8 cellular contexts compared by ENCODE assay signal in the genomic region with DNA sequence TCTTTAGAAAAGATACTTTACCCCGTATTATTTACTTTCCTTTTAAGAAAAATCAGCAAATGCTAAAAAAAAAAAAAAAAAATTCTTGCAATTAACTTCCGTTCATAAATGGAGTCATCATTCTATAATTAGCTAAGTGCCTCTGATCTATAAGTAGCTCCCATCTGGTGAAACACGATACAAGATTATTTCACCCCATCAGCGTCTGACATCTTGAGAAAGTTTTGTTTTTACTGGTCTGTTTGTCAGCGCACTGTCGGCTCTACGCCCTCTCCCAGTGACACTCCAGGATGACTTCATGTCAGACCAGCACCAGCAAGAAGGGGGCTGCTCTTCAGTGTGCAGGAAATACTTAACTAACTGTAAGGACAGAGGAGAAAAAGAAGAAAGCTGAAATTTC.
A peak's percentile ranks its signal among the peaks of the same experiment; 100 is the strongest.
DNase-seq lines count a peak whose midpoint lies in the region; ATAC-seq and TF ChIP-seq lines count a peak whose summit lies in the region.

No MANE protein-coding gene starts in this region.

- ATAC-seq in Right ventricle myocardium inferior (peak; percentile 58), right cardiac atrium (peak; percentile 64 to 66), GM18861 (IDR thresholded peaks at IDR 0.05; ENCODE audit: unreplicated experiment) (no peak), GM19452 (IDR thresholded peaks at IDR 0.05; ENCODE audit: unreplicated experiment) (no peak)

- H3K27me3 Mint-ChIP-seq in activated CD4-positive, alpha-beta T cell treated with anti-CD3 and anti-CD28 coated beads, Interleukin-2, amount 10 ng/mL, durations not matched to agents 7 days and 5 days: no peaks in the 10 kb centered on the region

- H3K9me3 Mint-ChIP-seq in activated CD4-positive, alpha-beta T cell treated with anti-CD3 and anti-CD28 coated beads, Interleukin-2, amount 10 ng/mL, durations not matched to agents 7 days and 5 days: peaks cover 10% of the 10 kb centered on the region

- TF ChIP-seq POLR2A in vagina (IDR thresholded peaks at IDR 0.05): no peak

- H3K4me3 ChIP-seq in right cardiac atrium (ENCODE audit: low read length) (no peak overlapping the region), vagina (no peak overlapping the region)

- H3K9me3 ChIP-seq in right cardiac atrium (ENCODE audit: control insufficient read depth, low read length): no peaks in the 10 kb centered on the region
- no peaks in the 10 kb centered on the region for H3K9me3 ChIP-seq in vagina

- peaks cover 8% of the 10 kb centered on the region for H3K4me1 ChIP-seq in right cardiac atrium (ENCODE audit: control insufficient read depth, insufficient read depth, low read length)
- H3K4me1 ChIP-seq in vagina: peaks cover 32% of the 10 kb centered on the region

- H3K27ac ChIP-seq in right cardiac atrium (ENCODE audit: low read length) (peak overlapping the region; percentile 46), vagina (peak overlapping the region; percentile 78)

- CTCF ChIA-PET in activated CD4-positive, alpha-beta T cell treated with anti-CD3 and anti-CD28 coated beads, Interleukin-2, amount 10 ng/mL, durations not matched to agents 7 days and 5 days (lab: Charles Lee): interaction anchor here (0.6 to 1.2 kb wide), 4 partner anchors 11 to 1247 kb away, joined by 3 to 5 read pairs (median 3); no protein-coding TSS in a partner anchor

- peaks cover 21% of the 10 kb centered on the region for H3K36me3 Mint-ChIP-seq in activated CD4-positive, alpha-beta T cell treated with anti-CD3 and anti-CD28 coated beads, Interleukin-2, amount 10 ng/mL, durations not matched to agents 7 days and 5 days (ENCODE audit: low read depth)

- H3K27me3 ChIP-seq in right cardiac atrium (ENCODE audit: control insufficient read depth, insufficient read depth) (no peaks in the 10 kb centered on the region), vagina (no peaks in the 10 kb centered on the region)

- H3K4me1 Mint-ChIP-seq in activated CD4-positive, alpha-beta T cell treated with anti-CD3 and anti-CD28 coated beads, Interleukin-2, amount 10 ng/mL, durations not matched to agents 7 days and 5 days: peaks cover 50% of the 10 kb centered on the region

- POLR2A ChIA-PET in activated CD4-positive, alpha-beta T cell treated with anti-CD3 and anti-CD28 coated beads, Interleukin-2, amount 10 ng/mL, durations not matched to agents 7 days and 5 days (lab: Charles Lee): no interaction called here

- peak overlapping the region; percentile 38 for H3K27ac Mint-ChIP-seq in activated CD4-positive, alpha-beta T cell treated with anti-CD3 and anti-CD28 coated beads, Interleukin-2, amount 10 ng/mL, durations not matched to agents 7 days and 5 days

- DNase-seq in Right ventricle myocardium inferior (ENCODE audit: missing footprints) (no peak), cardiac septum (ENCODE audit: low spot score) (no peak), right cardiac atrium (no peak), vagina (ENCODE audit: extremely low spot score in 2 of 2) (no peak), RKO (ENCODE audit: low spot score) (no peak)
- DNase-seq in activated CD4-positive, alpha-beta T cell treated with anti-CD3 and anti-CD28 coated beads, Interleukin-2, amount 10 ng/mL, durations not matched to agents 7 days and 5 days: no peak

- intact Hi-C loops in Right ventricle myocardium inferior (cut with DNase I) (no loop called here), cardiac septum (cut with DNase I) (no loop called here), right cardiac atrium (cut with DNase I) (no loop called here), vagina (cut with DNase I) (no loop called here)

- 19% methylated on average over 7 of the region's 7 CpGs for WGBS in right cardiac atrium

- TF ChIP-seq CTCF in vagina (IDR thresholded peaks at IDR 0.05): no peak

- H3K4me3 Mint-ChIP-seq in activated CD4-positive, alpha-beta T cell treated with anti-CD3 and anti-CD28 coated beads, Interleukin-2, amount 10 ng/mL, durations not matched to agents 7 days and 5 days: peak overlapping the region; percentile 19

- no peaks in the 10 kb centered on the region for H3K36me3 ChIP-seq in vagina

Comparison
In these comparisons a context has a peak if more than half of its experiments do, and no peak if none do; other contexts are left out.
1. ATAC-seq: peak in Right ventricle myocardium inferior (single experiment) and right cardiac atrium (2 of 2); none in GM18861 (single experiment) and GM19452 (single experiment).